ENCODE assay signal across 8 cellular contexts in the genomic region with DNA sequence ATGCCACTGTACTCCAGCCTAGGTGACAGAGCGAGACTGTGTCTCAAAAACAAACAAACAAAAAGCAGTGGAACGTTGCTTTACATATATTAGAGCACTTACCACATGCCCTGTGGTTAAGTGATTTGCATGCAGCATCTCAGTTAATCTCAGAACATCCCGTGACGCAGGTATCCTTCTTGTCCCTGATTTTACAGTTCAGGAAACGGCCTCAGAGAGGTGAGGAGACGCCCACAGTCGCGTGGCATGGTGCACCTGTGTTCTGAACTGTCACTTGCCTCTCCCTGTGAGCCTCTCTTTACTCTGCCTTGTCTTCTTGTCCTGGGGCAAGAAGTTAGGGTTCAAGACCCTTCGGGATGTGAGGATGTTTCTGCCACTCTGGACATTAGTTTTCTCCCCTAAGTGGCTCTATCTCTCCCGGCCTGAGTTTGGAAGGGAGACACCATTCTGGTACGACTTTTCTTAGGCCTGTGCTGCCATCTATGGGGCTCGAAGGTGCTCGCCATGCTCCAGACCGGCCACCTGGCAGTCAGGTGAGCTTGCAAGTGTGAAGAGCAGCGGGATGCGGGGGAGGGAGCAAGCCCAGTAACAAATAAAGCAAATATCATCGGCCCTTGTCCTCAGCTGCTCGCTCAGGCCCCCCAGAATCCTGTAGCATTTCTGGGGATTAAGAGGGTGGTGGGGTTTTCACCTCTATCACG. TPM values are rescaled to one million over a fixed set of nuclear protein-coding genes. Genes with fewer than 3 reads are reported as not detected.
DNase-seq lines count a peak whose midpoint lies in the region; ATAC-seq and TF ChIP-seq lines count a peak whose summit lies in the region.

No MANE protein-coding gene starts in this region.

- H3K36me3 ChIP-seq in kidney epithelial cell (ENCODE audit: control insufficient read depth, insufficient read depth, low read length), result no peaks in the 10 kb centered on the region

- peak overlapping the region; percentile 62 for H3K4me3 ChIP-seq in choroid plexus epithelial cell (ENCODE audit: low read depth, low read length)
- H3K4me3 ChIP-seq in kidney epithelial cell (ENCODE audit: low read depth, low read length), result peak overlapping the region; percentile 44

- DNase-seq in EH (ENCODE audit: low read depth) (peak; percentile 67), NCI-H2171 treated with DMSO at 0.1 percent for 48 hours (lab: John Stamatoyannopoulos, UW) (peak; percentile 90), choroid plexus epithelial cell (ENCODE audit: low read depth) (peak; percentile 88), kidney epithelial cell (ENCODE audit: low read depth) (peak; percentile 50)
- DNase-seq in stimulated activated CD4-positive, alpha-beta T cell treated with anti-CD3 and anti-CD28 coated beads, Interleukin-1b, Interleukin-23, amount 100 ng/mL, for 24 hours (ENCODE audit: low read depth in 4 of 4, low spot score in 1 of 4), result peak; percentile 29 to 41 (median 31)

- TF ChIP-seq CTCF in choroid plexus epithelial cell (conservative IDR thresholded peaks at IDR 0.05; ENCODE audit: low read depth, low read length) (peak; percentile 81), kidney epithelial cell (IDR thresholded peaks at IDR 0.05; ENCODE audit: insufficient read depth, low read length, poor library complexity, severe bottlenecking) (peak; percentile 67)

- no peaks in the 10 kb centered on the region for H3K27me3 ChIP-seq in kidney epithelial cell (ENCODE audit: control insufficient read depth, insufficient read depth, low read length)

- ATAC-seq in HG02759 (IDR thresholded peaks at IDR 0.05; ENCODE audit: unreplicated experiment) (peak; percentile 51), HG03571 (IDR thresholded peaks at IDR 0.05; ENCODE audit: unreplicated experiment) (no peak)
- ATAC-seq in activated CD4-positive, CD25-positive, alpha-beta regulatory T cell treated with anti-CD3 and anti-CD28 coated beads, Interleukin-2, amount 50 U/mL, for 24 hours, result peak; percentile 77 to 82

RNA-seq across cellular contexts. Expression of a gene that starts 25.6 kb away (rescaled TPM):
- total RNA-seq in kidney epithelial cell, result 163 and 183 TPM in 2 replicates

Comparison
In these comparisons a context has a peak if more than half of its experiments do, and no peak if none do; other contexts are left out.
1. DNase-seq: peak in every context shown above with its lines; median percentile 90 in NCI-H2171 treated with DMSO at 0.1 percent for 48 hours; 88 in choroid plexus epithelial cell; 67 in EH; 50 in kidney epithelial cell; 31 in stimulated activated CD4-positive, alpha-beta T cell treated with anti-CD3 and anti-CD28 coated beads, Interleukin-1b, Interleukin-23, amount 100 ng/mL, for 24 hours.